Comparison of ENCODE assay signal across 15 cellular contexts in genomic region chr14:100556936-100557505, GRCh38. TPM values are rescaled to one million over a fixed set of nuclear protein-coding genes. Genes with fewer than 3 reads are reported as not detected.
DNase-seq lines count a peak whose midpoint lies in the region; ATAC-seq and TF ChIP-seq lines count a peak whose summit lies in the region.
"Had no signal": no experiment of that assay in that cellular context is flagged by ENCODE, and none has a peak within 500 bp of the region (broad histone marks: within the 10 kb centered on the region; RNA-seq: fewer than 3 reads in every experiment).

No MANE protein-coding gene starts in this region.

- in situ Hi-C loops in G401 (cut with HindIII; ENCODE audit: low sequenced_read_pairs) (no loop called here), Panc1 (cut with HindIII; ENCODE audit: low pct_unique_long_range_greater_than_20kb, low sequenced_read_pairs) (no loop called here)

- H3K9ac ChIP-seq in neural progenitor cell = no peak overlapping the region

- ATAC-seq in Panc1 (peak; percentile 5; the same call in 1 of the 2 replicates), left colon (peak; percentile 18), GM21529 (IDR thresholded peaks at IDR 0.05; ENCODE audit: unreplicated experiment) (no peak)

- H3K36me3 ChIP-seq in BE2C (0 out of 2 replicates have a peak, but pooled peaks cover 3% of the 10 kb centered on the region), Panc1 (ENCODE audit: control insufficient read depth, insufficient read depth, low read length) (no peaks in the 10 kb centered on the region), breast epithelium (no peaks in the 10 kb centered on the region), neural progenitor cell (no peaks in the 10 kb centered on the region)
- H3K36me3 ChIP-seq in effector memory CD4-positive, alpha-beta T cell (ENCODE audit: control insufficient read depth, insufficient read depth, low read length) = no peaks in the 10 kb centered on the region

- no peak overlapping the region for H3K27ac Mint-ChIP-seq in neural progenitor cell
- H3K27ac Mint-ChIP-seq: B cell, IgD-negative memory B cell had no signal

- no peak overlapping the region for H3K4me3 Mint-ChIP-seq in neural progenitor cell
- H3K4me3 Mint-ChIP-seq: B cell; CD4-positive, alpha-beta memory T cell; IgD-negative memory B cell had no signal

- DNase-seq in BE2C (peak; percentile 39), G401 (ENCODE audit: low spot score) (peak; percentile 77), Panc1 (ENCODE audit: low read depth, low spot score) (no peak), left colon (no peak), breast epithelium (ENCODE audit: low spot score in 2 of 2) (no peak), neural progenitor cell (ENCODE audit: low spot score) (no peak)
- no peak for DNase-seq in effector memory CD4-positive, alpha-beta T cell
- DNase-seq: Caco-2; CD4-positive, alpha-beta memory T cell; NCI-H1105; NCI-H146 had no signal

- no peaks in the 10 kb centered on the region for H3K9me3 Mint-ChIP-seq in neural progenitor cell
- H3K9me3 Mint-ChIP-seq: CD4-positive, alpha-beta memory T cell; IgD-negative memory B cell had no signal

- H2AFZ ChIP-seq in neural progenitor cell (replicated peaks) = no peak overlapping the region

- TF ChIP-seq POLR2A in breast epithelium (IDR thresholded peaks at IDR 0.05) = no peak

- H4K20me1 ChIP-seq in neural progenitor cell (ENCODE audit: low read depth) = peaks cover 2% of the 10 kb centered on the region

- no peaks in the 10 kb centered on the region for H3K9me3 ChIP-seq in BE2C
- no peaks in the 10 kb centered on the region for H3K9me3 ChIP-seq in Panc1 (ENCODE audit: control insufficient read depth, insufficient read depth, low read depth, low read length)
- H3K9me3 ChIP-seq in effector memory CD4-positive, alpha-beta T cell (ENCODE audit: control insufficient read depth, low read length) = no peaks in the 10 kb centered on the region
- H3K9me3 ChIP-seq in breast epithelium = no peaks in the 10 kb centered on the region
- H3K9me3 ChIP-seq in neural progenitor cell (ENCODE audit: low read depth) = no peaks in the 10 kb centered on the region
- H3K9me3 ChIP-seq: Caco-2 had no signal

- H3K27me3 Mint-ChIP-seq in neural progenitor cell (ENCODE audit: insufficient read depth, low read depth) = peaks cover 7% of the 10 kb centered on the region

- H3K4me1 Mint-ChIP-seq in neural progenitor cell = peaks cover 12% of the 10 kb centered on the region

- H3K27ac ChIP-seq in Panc1 (ENCODE audit: low read length) (peak overlapping the region; percentile 44), breast epithelium (no peak overlapping the region), neural progenitor cell (no peak overlapping the region)
- no peak overlapping the region for H3K27ac ChIP-seq in effector memory CD4-positive, alpha-beta T cell (ENCODE audit: insufficient read depth, low read length, poor library complexity, severe bottlenecking)

- TF ChIP-seq CTCF in BE2C (IDR thresholded peaks at IDR 0.05; ENCODE audit: low read depth, low read length) (no peak), Panc1 (IDR thresholded peaks at IDR 0.05) (no peak), breast epithelium (IDR thresholded peaks at IDR 0.05) (no peak), neural progenitor cell (IDR thresholded peaks at IDR 0.05) (no peak)

- intact Hi-C loops in Panc1 (cut with micrococcal nuclease; ENCODE audit: unreplicated experiment) = no loop called here
- intact Hi-C loops in left colon (cut with DNase I, micrococcal nuclease) = no loop called here
- intact Hi-C loops in breast epithelium (cut with DNase I; ENCODE audit: low total_unique reads) = no loop called here

- no peaks in the 10 kb centered on the region for H3K79me2 ChIP-seq in neural progenitor cell (ENCODE audit: low read depth)

- no peaks in the 10 kb centered on the region for H3K36me3 Mint-ChIP-seq in neural progenitor cell
- H3K36me3 Mint-ChIP-seq: CD4-positive, alpha-beta memory T cell; IgD-negative memory B cell had no signal

- no peak overlapping the region for H3K4me2 ChIP-seq in neural progenitor cell

- CTCF ChIA-PET in Panc1 (lab: Charles Lee) = interaction anchor here (1.2 kb wide), 1 partner anchor 89 kb away, joined by 3 read pairs; no protein-coding TSS in a partner anchor

- POLR2A ChIA-PET in Panc1 (lab: Charles Lee) = interaction anchor here (0.7 kb wide), 1 partner anchor 128 kb away, joined by 3 read pairs; no protein-coding TSS in a partner anchor

- no TSS peak for BruUV-seq in Panc1 (replicated peaks; lab: Mats Ljungman, UMichigan)

- H3K27me3 ChIP-seq in BE2C (no peaks in the 10 kb centered on the region), Panc1 (ENCODE audit: control insufficient read depth, insufficient read depth, low read length) (no peaks in the 10 kb centered on the region), breast epithelium (no peaks in the 10 kb centered on the region), neural progenitor cell (no peaks in the 10 kb centered on the region)
- no peaks in the 10 kb centered on the region for H3K27me3 ChIP-seq in effector memory CD4-positive, alpha-beta T cell (replicated peaks; ENCODE audit: control insufficient read depth, insufficient read depth, low read length, poor library complexity, severe bottlenecking)

- H3K4me3 ChIP-seq in BE2C (ENCODE audit: low read depth, low read length) = no peak overlapping the region
- H3K4me3 ChIP-seq in Panc1 (ENCODE audit: low read depth in 2 of 2, low read length in 2 of 2) = no peak overlapping the region
- no peak overlapping the region for H3K4me3 ChIP-seq in effector memory CD4-positive, alpha-beta T cell (ENCODE audit: insufficient read depth, low read depth, low read length, poor library complexity, severe bottlenecking)
- no peak overlapping the region for H3K4me3 ChIP-seq in breast epithelium
- no peak overlapping the region for H3K4me3 ChIP-seq in neural progenitor cell

- H3K4me1 ChIP-seq in BE2C (peaks cover 42% of the 10 kb centered on the region), Panc1 (ENCODE audit: control insufficient read depth, insufficient read depth, low read length) (peaks cover 41% of the 10 kb centered on the region), breast epithelium (no peaks in the 10 kb centered on the region), neural progenitor cell (peaks cover 21% of the 10 kb centered on the region)
- H3K4me1 ChIP-seq in effector memory CD4-positive, alpha-beta T cell (ENCODE audit: control insufficient read depth, insufficient read depth, low read length, poor library complexity, severe bottlenecking) = no peaks in the 10 kb centered on the region
- H3K4me1 ChIP-seq: Caco-2 had no signal

- no peaks in the 10 kb centered on the region for H3F3A ChIP-seq in neural progenitor cell (ENCODE audit: low read depth)

RNA-seq across cellular contexts. Expression of gene BEGAIN, which starts 30.2 kb away (rescaled TPM):
- polyA plus RNA-seq in BE2C (2012; ENCODE audit: insufficient read depth, insufficient read length, low read depth) = 178 TPM
- total RNA-seq in G401 (2014; rRNA removed; shearing (Covaris generic)) = 0.31 and 1.3 TPM in 2 replicates
- total RNA-seq in Panc1 (2021; ENCODE audit: unreplicated experiment) (26.5 TPM), left colon (1 to 10 TPM; 1.4 to 2.0 TPM), breast epithelium (1 to 10 TPM in 2 of 3 donors, under 1 TPM in 1; 0.64 to 4.1 (median 2.0) TPM), neural progenitor cell (ENCODE audit: low replicate concordance) (4.0 and 13.4 TPM in 2 replicates)
- 37.2 TPM for polyA plus RNA-seq in Panc1 (2012; ENCODE audit: insufficient read length)
- total RNA-seq: B cell, RPMI7951 had no signal

Comparison
In these comparisons a context has a peak if more than half of its experiments do, and no peak if none do; other contexts are left out.
1. DNase-seq: peak in BE2C (single experiment) and G401 (single experiment); none in Panc1 (single experiment), left colon (0 of 2), effector memory CD4-positive, alpha-beta T cell (0 of 3), breast epithelium (0 of 2) and neural progenitor cell (single experiment).